In genomic region chr16:30217082-30217481, GRCh38 we compare ENCODE assay signal across 8 cellular contexts. TPM values are rescaled to one million over a fixed set of nuclear protein-coding genes. Genes with fewer than 3 reads are reported as not detected.
A peak's percentile ranks its signal among the peaks of the same experiment; 100 is the strongest.
DNase-seq lines count a peak whose midpoint lies in the region; ATAC-seq and TF ChIP-seq lines count a peak whose summit lies in the region.
"Not testable (repeated sequence)": the region's sequence is repeated elsewhere in the genome, so short reads cannot be mapped to it uniquely, and the experiment has no call there.

No MANE protein-coding gene starts in this region.

- 84% methylated on average over 3 of the region's 5 CpGs for WGBS in right lobe of liver (ENCODE audit: insufficient coverage, low coverage, low lambda C conversion rate, missing lambda C conversion rate)
- 72 to 77% methylated on average over 3 to 4 of the region's 5 CpGs; no CpG with 5 or more reads in 1 of the 3 donors for WGBS in ovary, 3 donors

- in situ Hi-C loops in brain microvascular endothelial cell (cut with HindIII; ENCODE audit: low pct_ligation_motif_present, low sequenced_read_pairs): not testable (repeated sequence)

- TF ChIP-seq CTCF in RWPE2 (IDR thresholded peaks at IDR 0.05; ENCODE audit: poor library complexity, severe bottlenecking); brain microvascular endothelial cell (IDR thresholded peaks at IDR 0.05; ENCODE audit: low read depth, low read length, missing control alignments); right lobe of liver (IDR thresholded peaks at IDR 0.05); ovary (IDR thresholded peaks at IDR 0.05); uterus (IDR thresholded peaks at IDR 0.05): not testable (repeated sequence)

- not testable (repeated sequence) for H3K27me3 ChIP-seq in RWPE2 (ENCODE audit: insufficient read depth, poor library complexity, severe bottlenecking); brain microvascular endothelial cell (replicated peaks); right lobe of liver; ovary; uterus

- not testable (repeated sequence) for ATAC-seq in RWPE2 (ENCODE audit: low read depth); right lobe of liver

- TF ChIP-seq EP300 in ovary (IDR thresholded peaks at IDR 0.05): not testable (repeated sequence)

- H3K27ac ChIP-seq in RWPE2 (ENCODE audit: poor library complexity, severe bottlenecking); brain microvascular endothelial cell; right lobe of liver; ovary; uterus: not testable (repeated sequence)

- H3K4me1 ChIP-seq in RWPE2 (ENCODE audit: insufficient read depth, poor library complexity, severe bottlenecking); right lobe of liver; ovary (ENCODE audit: insufficient read depth); uterus: not testable (repeated sequence)

- not testable (repeated sequence) for TF ChIP-seq POLR2A in right lobe of liver (IDR thresholded peaks at IDR 0.05); ovary (IDR thresholded peaks at IDR 0.05); uterus (IDR thresholded peaks at IDR 0.05)

- intact Hi-C loops in cardiac septum (cut with DNase I); right lobe of liver (cut with DNase I); ovary (cut with DNase I); uterus (cut with DNase I; ENCODE audit: low total_unique reads): not testable (repeated sequence)

- not testable (repeated sequence) for H3K4me3 ChIP-seq in RWPE2 (ENCODE audit: severe bottlenecking); brain microvascular endothelial cell (ENCODE audit: low read depth, low read length); right lobe of liver; ovary; uterus

- not testable (repeated sequence) for H3K36me3 ChIP-seq in RWPE2 (ENCODE audit: low read depth); brain microvascular endothelial cell (replicated peaks); right lobe of liver; ovary; uterus

- H3K9me3 ChIP-seq in RWPE2 (ENCODE audit: severe bottlenecking); right lobe of liver; ovary; uterus: not testable (repeated sequence)

- DNase-seq in RWPE2 (ENCODE audit: low spot score) (peak; percentile 43), brain microvascular endothelial cell (peak; percentile 0), cardiac septum (ENCODE audit: low spot score) (peak; percentile 62), right lobe of liver (peak; percentile 2 to 41 (median 40)), ovary (peak in 3 of 5 donors; percentile 13 to 25 (median 14)), uterus (peak; percentile 1 to 6)
- DNase-seq in activated CD8-positive, alpha-beta memory T cell treated with anti-CD3 and anti-CD28 coated beads, Interleukin-2, amount 50 U/mL, for 4 hours: peak; percentile 7
- peak; percentile 17 for DNase-seq in stimulated activated CD8-positive, alpha-beta memory T cell treated with anti-CD3 and anti-CD28 coated beads, Interleukin-4, amount 100 ng/mL, for 48 hours

RNA-seq across cellular contexts. Expression of gene SULT1A3, which starts 18.0 kb away (rescaled TPM):
- total RNA-seq in cardiac septum (7.0 TPM), right lobe of liver (10 to 100 TPM in 5 of 6 experiments, 1 to 10 TPM in 1; 8.5 to 29.0 (median 11.9) TPM), ovary (10 to 100 TPM in 4 of 7 donors, 1 to 10 TPM in 3; 4.1 to 12.5 (median 10.5) TPM), uterus (10 to 100 TPM in 2 of 4 donors, 1 to 10 TPM in 2; 1.8 to 26.5 (median 9.5) TPM)
- polyA plus RNA-seq in ovary: 10 to 100 TPM in 1 of 2 donors, 1 to 10 TPM in 1; 9.9 to 10.0 TPM

RNA-seq across cellular contexts. Expression of gene SLX1A, which starts 23.4 kb away (rescaled TPM):
- 24.9 TPM for total RNA-seq in cardiac septum
- total RNA-seq in right lobe of liver: 10 to 100 TPM; 15.5 to 83.2 (median 36.4) TPM
- 10 to 100 TPM in 6 of 7 donors, 1 to 10 TPM in 1; 9.3 to 60.9 (median 33.9) TPM for total RNA-seq in ovary
- 10 to 100 TPM in 1 of 2 donors, 1 to 10 TPM in 1; 3.5 to 12.5 TPM for polyA plus RNA-seq in ovary
- 100 to 1,000 TPM in 1 of 4 donors, 10 to 100 TPM in 3; 10.6 to 142 (median 41.0) TPM for total RNA-seq in uterus

RNA-seq across cellular contexts. Expression of gene BOLA2B, which starts 23.6 kb away (rescaled TPM):
- total RNA-seq in cardiac septum (59.6 TPM), right lobe of liver (100 to 1,000 TPM in 1 of 6 experiments, 10 to 100 TPM in 5; 22.9 to 139 (median 25.6) TPM), ovary (100 to 1,000 TPM in 1 of 7 donors, 10 to 100 TPM in 6; 21.3 to 106 (median 40.1) TPM), uterus (10 to 100 TPM in 2 of 4 donors, 1 to 10 TPM in 1, not detected in 1; 4.7 to 34.1 (median 27.5) TPM)
- 10 to 100 TPM; 10.0 to 43.9 TPM for polyA plus RNA-seq in ovary

RNA-seq across cellular contexts. Expression of gene NPIPB13, which starts 31.2 kb away (rescaled TPM):
- total RNA-seq in cardiac septum (3.2 TPM), right lobe of liver (10 to 100 TPM in 1 of 6 experiments, 1 to 10 TPM in 4, under 1 TPM in 1; 0.99 to 11.2 (median 6.7) TPM), ovary (10 to 100 TPM in 3 of 7 donors, 1 to 10 TPM in 4; 1.3 to 23.7 (median 7.4) TPM), uterus (10 to 100 TPM in 3 of 4 donors, 1 to 10 TPM in 1; 1.9 to 38.5 (median 13.5) TPM)
- 1 to 10 TPM; 3.2 to 4.5 TPM for polyA plus RNA-seq in ovary

RNA-seq across cellular contexts. Expression of gene CORO1A, which starts 33.7 kb away (rescaled TPM):
- total RNA-seq in cardiac septum (7.4 TPM), right lobe of liver (10 to 100 TPM in 1 of 6 experiments, 1 to 10 TPM in 5; 7.0 to 15.2 (median 7.9) TPM), ovary (10 to 100 TPM in 4 of 7 donors, 1 to 10 TPM in 3; 6.7 to 33.3 (median 14.1) TPM), uterus (10 to 100 TPM; 12.7 to 30.5 (median 18.2) TPM)
- 10 to 100 TPM in 1 of 2 donors, 1 to 10 TPM in 1; 1.6 to 12.2 TPM for polyA plus RNA-seq in ovary

Comparison
In these comparisons a context has a peak if more than half of its experiments do, and no peak if none do; other contexts are left out.
1. DNase-seq: peak in every context shown above with its lines; median percentile 62 in cardiac septum; 43 in RWPE2; 40 in right lobe of liver; 17 in stimulated activated CD8-positive, alpha-beta memory T cell treated with anti-CD3 and anti-CD28 coated beads, Interleukin-4, amount 100 ng/mL, for 48 hours; 14 in ovary; 7 in activated CD8-positive, alpha-beta memory T cell treated with anti-CD3 and anti-CD28 coated beads, Interleukin-2, amount 50 U/mL, for 4 hours; 4 in uterus; 0 in brain microvascular endothelial cell.